Comparison of ENCODE assay signal across 3 cellular contexts in the genomic region with DNA sequence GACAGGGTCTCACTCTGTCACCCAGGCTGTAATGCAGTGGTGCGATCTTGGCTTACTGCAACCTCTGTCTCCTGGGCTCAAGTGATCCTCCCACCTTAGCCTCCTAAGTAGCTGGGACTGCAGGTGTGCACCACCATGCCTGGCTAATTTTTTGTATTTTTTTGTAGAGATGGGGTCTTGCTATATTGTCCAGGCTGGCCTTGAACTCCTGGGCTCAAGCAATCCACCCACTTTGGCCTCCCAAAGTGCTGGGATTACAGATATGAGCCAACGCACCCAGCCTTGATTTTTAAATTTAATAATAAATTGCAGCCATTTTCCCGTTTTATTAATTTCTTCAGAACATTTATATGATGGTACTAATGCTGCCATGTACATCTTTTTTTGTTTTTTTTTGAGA. TPM values are rescaled to one million over a fixed set of nuclear protein-coding genes. Genes with fewer than 3 reads are reported as not detected.
DNase-seq lines count a peak whose midpoint lies in the region; ATAC-seq, FAIRE-seq and TF ChIP-seq lines count a peak whose summit lies in the region.
"Not testable (repeated sequence)": the region's sequence is repeated elsewhere in the genome, so short reads cannot be mapped to it uniquely, and the experiment has no call there.

No MANE protein-coding gene starts in this region.

- not testable (repeated sequence) for H3K4me3 ChIP-seq in HEK293 (ENCODE audit: low read depth, low read length); K562; HepG2 (replicated peaks in 1 of 3; ENCODE audit: insufficient read depth in 1 of 3, low read depth in 2 of 3, low read length in 3 of 3)

- H4K20me1 ChIP-seq in K562 (replicated peaks; ENCODE audit: control insufficient read depth, insufficient read depth, low read length) (peaks cover 21% of the 10 kb centered on the region), HepG2 (ENCODE audit: insufficient read depth, low read length) (peaks cover 11% of the 10 kb centered on the region)

- H3K4me1 ChIP-seq in HEK293 (ENCODE audit: control insufficient read depth, insufficient read depth, low read length) = peaks cover 19% of the 10 kb centered on the region
- H3K4me1 ChIP-seq in K562 (replicated peaks in 1 of 2; ENCODE audit: control insufficient read depth in 2 of 2, insufficient read depth in 2 of 2, low read length in 2 of 2) = peaks cover 4 to 20% of the 10 kb centered on the region in 2 experiments; a peak in 3 of 5 replicates
- H3K4me1 ChIP-seq in HepG2 (ENCODE audit: insufficient read depth, low read length) = peaks cover 39% of the 10 kb centered on the region

- intact Hi-C loops in K562 (cut with micrococcal nuclease); HepG2 (cut with micrococcal nuclease; ENCODE audit: unreplicated experiment): not testable (repeated sequence)

- not testable (repeated sequence) for H3K36me3 ChIP-seq in HEK293 (ENCODE audit: control insufficient read depth in 2 of 2, insufficient read depth in 1 of 2, low read length in 2 of 2); K562 (ENCODE audit: control insufficient read depth, insufficient read depth, low read length); HepG2 (replicated peaks in 1 of 2; ENCODE audit: control insufficient read depth in 1 of 2, insufficient read depth in 2 of 2, low read length in 2 of 2)

- DNase-seq in K562 (ENCODE audit: extremely low read depth in 1 of 4, low spot score in 3 of 4); HepG2 (ENCODE audit: low spot score): not testable (repeated sequence)

- POLR2A ChIA-PET in HEK293 (lab: Yijun Ruan, JAX) = interaction anchor here (0.6 to 1.3 kb wide), 2 partner anchors 16 to 17 kb away, joined by 4 to 6 read pairs; a partner anchor contains a TSS
- POLR2A ChIA-PET in K562 (lab: Yijun Ruan, JAX) = interaction anchor here (0.6 to 1.4 kb wide), 5 partner anchors 9 to 152 kb away, joined by 3 to 9 read pairs (median 4); a partner anchor contains a TSS
- POLR2A ChIA-PET in HepG2 (lab: Yijun Ruan, JAX) = not testable (repeated sequence)

- H2AFZ ChIP-seq in K562 (ENCODE audit: low read depth, low read length); HepG2 (ENCODE audit: low read length): not testable (repeated sequence)

- peaks cover 74% of the 10 kb centered on the region for H3K79me2 ChIP-seq in K562 (ENCODE audit: control insufficient read depth, insufficient read depth, low read length)
- peaks cover 85% of the 10 kb centered on the region for H3K79me2 ChIP-seq in HepG2 (ENCODE audit: insufficient read depth, low read length)

- not testable (repeated sequence) for ATAC-seq in K562, HepG2

- not testable (repeated sequence) for FAIRE-seq in K562 (lab: Jason Lieb, UNC); HepG2 (lab: Jason Lieb, UNC)

- H3K4me2 ChIP-seq in K562 (ENCODE audit: insufficient read depth, low read length); HepG2 (ENCODE audit: low read depth, low read length): not testable (repeated sequence)

- not testable (repeated sequence) for TF ChIP-seq EP300 in K562 (IDR thresholded peaks at IDR 0.05; ENCODE audit: low read length); HepG2 (IDR thresholded peaks at IDR 0.05; ENCODE audit: low read depth in 2 of 2, low read length in 2 of 2); HepG2 (CRISPR knock-in tag; IDR thresholded peaks at IDR 0.05; ENCODE audit: borderline replicate concordance)

- not testable (repeated sequence) for BruUV-seq in K562 (replicated peaks; lab: Mats Ljungman, UMichigan); HepG2 (replicated peaks; lab: Mats Ljungman, UMichigan)

- H3K27ac ChIP-seq in HEK293 (ENCODE audit: extremely low read depth, low read depth, low read length); K562 (ENCODE audit: extremely low read depth, low read depth, low read length); HepG2 (ENCODE audit: extremely low read length, insufficient read depth, low read length): not testable (repeated sequence)

- TF ChIP-seq RAD21 in K562 (CRISPR knock-in tag; conservative IDR thresholded peaks at IDR 0.05 in 1 of 2, IDR thresholded peaks at IDR 0.05 in 1 of 2); HepG2 (CRISPR knock-in tag; IDR thresholded peaks at IDR 0.05): not testable (repeated sequence)

- not testable (repeated sequence) for H3K9ac ChIP-seq in K562 (ENCODE audit: insufficient read depth in 1 of 2, low read depth in 2 of 2, low read length in 2 of 2); HepG2 (ENCODE audit: insufficient read depth, low read depth, low read length)

- TF ChIP-seq CTCF in HEK293 (tag by site-specific recombination; IDR thresholded peaks at IDR 0.05); K562 (IDR thresholded peaks at IDR 0.05 in 2 of 3, conservative IDR thresholded peaks at IDR 0.05 in 1 of 3; ENCODE audit: insufficient read depth in 2 of 3, low read depth in 1 of 3, low read length in 3 of 3); HepG2 (CRISPR knock-in tag; IDR thresholded peaks at IDR 0.05): not testable (repeated sequence)

- not testable (repeated sequence) for H3K27me3 ChIP-seq in K562 (ENCODE audit: control insufficient read depth in 2 of 2, insufficient read depth in 2 of 2, low read length in 2 of 2); HepG2 (ENCODE audit: control insufficient read depth in 1 of 2, insufficient read depth in 2 of 2, low read length in 2 of 2)

- in situ Hi-C loops in K562 (cut with MboI); HepG2 (cut with HindIII; ENCODE audit: extremely low pct_ligation_motif_present, low pct_unique_long_range_greater_than_20kb): not testable (repeated sequence)

- TF ChIP-seq POLR2A in K562 (conservative IDR thresholded peaks at IDR 0.05); HepG2 (IDR thresholded peaks at IDR 0.05; ENCODE audit: insufficient read depth in 1 of 2, low read depth in 2 of 2, low read length in 2 of 2): not testable (repeated sequence)

- H3K9me3 ChIP-seq in HEK293 (ENCODE audit: control insufficient read depth, insufficient read depth, low read depth, low read length); K562 (replicated peaks; ENCODE audit: control insufficient read depth, insufficient read depth, low read depth, low read length); HepG2 (ENCODE audit: low read length): not testable (repeated sequence)

- 90% methylated on average over 3 of the region's 3 CpGs for WGBS in K562 (ENCODE audit: insufficient coverage, low coverage, missing lambda C conversion rate)
- whole genome bisulfite sequencing in HepG2 (ENCODE audit: low lambda C conversion rate) = 94% methylated on average over 3 of the region's 3 CpGs

- not testable (repeated sequence) for H3K9me1 ChIP-seq in K562 (ENCODE audit: control insufficient read depth, insufficient read depth, low read length)

- CTCF ChIA-PET in HEK293 (lab: Yijun Ruan, JAX) = interaction anchor here (0.9 to 1.4 kb wide), 3 partner anchors 9 to 47 kb away, joined by 3 to 5 read pairs (median 4); no protein-coding TSS in a partner anchor
- CTCF ChIA-PET in K562 (lab: Yijun Ruan, JAX; ENCODE audit: low intra/inter-chr PET ratio); HepG2 (lab: Yijun Ruan, JAX; ENCODE audit: low intra/inter-chr PET ratio, low total read pairs): not testable (repeated sequence)

RNA-seq across cellular contexts. Expression of a gene that starts 15.6 kb away (rescaled TPM):
- total RNA-seq in K562 (2011; cell fraction: chromatin; rRNA removed; ENCODE audit: low replicate concordance) = 146 and 283 TPM in 2 replicates
- total RNA-seq in K562 (2011; cell fraction: nucleolus; rRNA removed) = 42.5 and 64.0 TPM in 2 replicates
- 102 and 103 TPM in 2 replicates for total RNA-seq in K562 (2011; cell fraction: nucleoplasm; rRNA removed)
- total RNA-seq in K562 (2014; rRNA removed) (16.8 and 17.6 TPM in 2 replicates), K562 (2014; rRNA removed; fragmentation: Illumina TruSeq; extraction: Trizol) (20.5 and 25.5 TPM in 2 replicates), K562 (2015; rRNA removed; fragmentation: Illumina TruSeq; extraction: Trizol) (19.8 and 22.3 TPM in 2 replicates), K562 (2021) (19.8 and 20.9 TPM in 2 replicates), HepG2 (2016; rRNA removed; fragmentation: Illumina TruSeq; extraction: Trizol) (24.2 and 26.3 TPM in 2 replicates)
- polyA plus RNA-seq in K562 (2011; rRNA removed) (37.1 and 40.3 TPM in 2 replicates), K562 (2014; fragmentation: Illumina TruSeq; extraction: Trizol) (23.7 and 26.4 TPM in 2 replicates), K562 (2014; fragmentation: Nextera tagmentation; extraction: Ambion mirVana) (1 to 10 TPM; 5.9 to 7.9 TPM), K562 (2014; rRNA removed) (21.0 and 24.4 TPM in 2 replicates), HepG2 (2011; rRNA removed) (41.2 and 48.5 TPM in 2 replicates)
- polyA plus RNA-seq in K562 (2011; cell fraction: cytosol; rRNA removed) = 11.1 and 16.1 TPM in 2 replicates
- 76.0 and 83.4 TPM in 2 replicates for polyA plus RNA-seq in K562 (2011; cell fraction: nucleus; rRNA removed)
- 11.8 and 13.9 TPM in 2 replicates for polyA plus RNA-seq in K562 (2012)
- 52.2 and 52.6 TPM in 2 replicates for polyA minus RNA-seq in K562 (2011; rRNA and poly(A)+ RNA removed)
- polyA minus RNA-seq in K562 (2011; cell fraction: cytosol; rRNA and poly(A)+ RNA removed) = 11.0 and 19.1 TPM in 2 replicates
- 34.6 and 64.8 TPM in 2 replicates for polyA minus RNA-seq in K562 (2011; cell fraction: nucleus; rRNA and poly(A)+ RNA removed)
- 46.8 and 50.2 TPM in 2 replicates for total RNA-seq in HepG2 (2016; cell fraction: cytosol; rRNA removed; fragmentation: Illumina TruSeq; extraction: Trizol; ENCODE audit: low read depth)
- 22.6 and 26.8 TPM in 2 replicates for total RNA-seq in HepG2 (2016; cell fraction: insoluble cytoplasmic fraction; rRNA removed; fragmentation: Illumina TruSeq; extraction: Trizol)
- 33.9 and 39.4 TPM in 2 replicates for total RNA-seq in HepG2 (2016; cell fraction: membrane; rRNA removed; fragmentation: Illumina TruSeq; extraction: Trizol)
- total RNA-seq in HepG2 (2016; cell fraction: nucleus; rRNA removed; fragmentation: Illumina TruSeq; extraction: Trizol) = 46.0 and 49.4 TPM in 2 replicates
- polyA plus RNA-seq in HepG2 (2011; cell fraction: cytosol; rRNA removed) = 18.2 and 27.4 TPM in 2 replicates
- 67.4 and 75.3 TPM in 2 replicates for polyA plus RNA-seq in HepG2 (2011; cell fraction: nucleus; rRNA removed)
- polyA plus RNA-seq in HepG2 (2012) = 25.2 and 25.7 TPM in 2 replicates
- 4.8 and 5.1 TPM in 2 replicates for polyA plus RNA-seq in HepG2 (2016; cell fraction: cytosol; fragmentation: Illumina TruSeq; extraction: Trizol; ENCODE audit: low read depth)
- 22.3 and 24.1 TPM in 2 replicates for polyA plus RNA-seq in HepG2 (2016; cell fraction: insoluble cytoplasmic fraction; fragmentation: Illumina TruSeq; extraction: Trizol; ENCODE audit: low read depth)
- 14.2 and 15.0 TPM in 2 replicates for polyA plus RNA-seq in HepG2 (2016; cell fraction: membrane; fragmentation: Illumina TruSeq; extraction: Trizol; ENCODE audit: low read depth)
- polyA plus RNA-seq in HepG2 (2016; cell fraction: nucleus; fragmentation: Illumina TruSeq; extraction: Trizol; ENCODE audit: insufficient read depth, low read depth) = 82.8 and 84.3 TPM in 2 replicates
- polyA minus RNA-seq in HepG2 (2011; rRNA and poly(A)+ RNA removed; ENCODE audit: low replicate concordance) = 27.2 and 64.4 TPM in 2 replicates
- polyA minus RNA-seq in HepG2 (2011; cell fraction: cytosol; rRNA and poly(A)+ RNA removed) = 24.8 and 25.2 TPM in 2 replicates
- 124 and 137 TPM in 2 replicates for polyA minus RNA-seq in HepG2 (2011; cell fraction: nucleus; rRNA and poly(A)+ RNA removed)
